Comparison of ENCODE assay signal across 12 cellular contexts in genomic region chr4:151865327-151865726, GRCh38.
DNase-seq lines count a peak whose midpoint lies in the region; ATAC-seq, FAIRE-seq and TF ChIP-seq lines count a peak whose summit lies in the region.
"Had no signal": no experiment of that assay in that cellular context is flagged by ENCODE, and none has a peak within 500 bp of the region (broad histone marks: within the 10 kb centered on the region; RNA-seq: fewer than 3 reads in every experiment).

No MANE protein-coding gene starts in this region.

- peaks cover 12% of the 10 kb centered on the region for H3K27me3 Mint-ChIP-seq in progenitor cell of endocrine pancreas
- H3K27me3 Mint-ChIP-seq in activated naive CD4-positive, alpha-beta T cell treated with anti-CD3 and anti-CD28 coated beads for 36 hours (ENCODE audit: low read depth) = peaks cover 4% of the 10 kb centered on the region

- no peak overlapping the region for H2AFZ ChIP-seq in HepG2 (ENCODE audit: low read length)

- intact Hi-C loops in HepG2 (cut with micrococcal nuclease; ENCODE audit: unreplicated experiment) (no loop called here), ascending aorta (cut with DNase I) (no loop called here)
- intact Hi-C loops in activated naive CD4-positive, alpha-beta T cell treated with anti-CD3 and anti-CD28 coated beads for 36 hours (cut with micrococcal nuclease) = no loop called here

- no peak for ATAC-seq in HepG2

- H3K27ac ChIP-seq in liver (ENCODE audit: low read depth in 1 of 2, low read length in 2 of 2) (no peak overlapping the region), HepG2 (ENCODE audit: extremely low read length, insufficient read depth, low read length) (no peak overlapping the region), ascending aorta (no peak overlapping the region)

- H4K20me1 ChIP-seq in HepG2 (ENCODE audit: insufficient read depth, low read length) = no peaks in the 10 kb centered on the region

- no peaks in the 10 kb centered on the region for H3K36me3 Mint-ChIP-seq in progenitor cell of endocrine pancreas (ENCODE audit: insufficient read depth)
- no peaks in the 10 kb centered on the region for H3K36me3 Mint-ChIP-seq in activated naive CD4-positive, alpha-beta T cell treated with anti-CD3 and anti-CD28 coated beads for 36 hours (ENCODE audit: low read depth)

- CTCF ChIA-PET in HepG2 (lab: Yijun Ruan, JAX; ENCODE audit: low intra/inter-chr PET ratio, low total read pairs) = no interaction called here
- CTCF ChIA-PET in activated naive CD4-positive, alpha-beta T cell treated with anti-CD3 and anti-CD28 coated beads for 36 hours (lab: Charles Lee) = interaction anchor here (0.9 kb wide), 1 partner anchor 43 kb away, joined by 4 read pairs; no protein-coding TSS in a partner anchor

- H3K4me3 Mint-ChIP-seq in progenitor cell of endocrine pancreas (ENCODE audit: low read depth) = no peak overlapping the region
- no peak overlapping the region for H3K4me3 Mint-ChIP-seq in activated naive CD4-positive, alpha-beta T cell treated with anti-CD3 and anti-CD28 coated beads for 36 hours

- POLR2A ChIA-PET in HepG2 (lab: Yijun Ruan, JAX) = no interaction called here

- no peak for TF ChIP-seq POLR2A in HepG2 (IDR thresholded peaks at IDR 0.05; ENCODE audit: insufficient read depth in 1 of 2, low read depth in 2 of 2, low read length in 2 of 2)

- no peak overlapping the region for H3K4me3 ChIP-seq in liver (ENCODE audit: low read depth in 1 of 3, low read length in 3 of 3)
- no peak overlapping the region for H3K4me3 ChIP-seq in HepG2 (replicated peaks in 1 of 3; ENCODE audit: insufficient read depth in 1 of 3, low read depth in 2 of 3, low read length in 3 of 3)
- H3K4me3 ChIP-seq in ascending aorta = no peak overlapping the region
- H3K4me3 ChIP-seq: smooth muscle cell had no signal

- H3K36me3 ChIP-seq in liver (ENCODE audit: control insufficient read depth in 4 of 4, insufficient read depth in 3 of 4, low read depth in 1 of 4, low read length in 3 of 4) (no peaks in the 10 kb centered on the region), HepG2 (replicated peaks in 1 of 2; ENCODE audit: control insufficient read depth in 1 of 2, insufficient read depth in 2 of 2, low read length in 2 of 2) (no peaks in the 10 kb centered on the region), ascending aorta (no peaks in the 10 kb centered on the region)

- TF ChIP-seq EP300 in HepG2 (IDR thresholded peaks at IDR 0.05; ENCODE audit: low read depth in 2 of 2, low read length in 2 of 2) (no peak), HepG2 (CRISPR knock-in tag; IDR thresholded peaks at IDR 0.05; ENCODE audit: borderline replicate concordance) (no peak)

- H3K27ac Mint-ChIP-seq in progenitor cell of endocrine pancreas = no peak overlapping the region
- H3K27ac Mint-ChIP-seq in activated naive CD4-positive, alpha-beta T cell treated with anti-CD3 and anti-CD28 coated beads for 36 hours = no peak overlapping the region

- 45% methylated on average over 4 of the region's 4 CpGs for WGBS in liver
- 0% methylated on average over 4 of the region's 4 CpGs for WGBS in HepG2 (ENCODE audit: low lambda C conversion rate)

- in situ Hi-C loops in HepG2 (cut with HindIII; ENCODE audit: extremely low pct_ligation_motif_present, low pct_unique_long_range_greater_than_20kb) = no loop called here

- H3K4me1 Mint-ChIP-seq in progenitor cell of endocrine pancreas (ENCODE audit: low read depth) = no peaks in the 10 kb centered on the region
- peaks cover 12% of the 10 kb centered on the region for H3K4me1 Mint-ChIP-seq in activated naive CD4-positive, alpha-beta T cell treated with anti-CD3 and anti-CD28 coated beads for 36 hours (ENCODE audit: low read depth)

- no peak for FAIRE-seq in HepG2 (lab: Jason Lieb, UNC)
- FAIRE-seq: GM12891, TTC549 had no signal

- H3K4me1 ChIP-seq in liver (ENCODE audit: control insufficient read depth in 4 of 4, insufficient read depth in 4 of 4, low read length in 3 of 4) (no peaks in the 10 kb centered on the region), HepG2 (ENCODE audit: insufficient read depth, low read length) (no peaks in the 10 kb centered on the region), ascending aorta (no peaks in the 10 kb centered on the region)

- no peak overlapping the region for H3K9ac ChIP-seq in liver (ENCODE audit: low read depth in 1 of 2, low read length in 2 of 2)
- no peak overlapping the region for H3K9ac ChIP-seq in HepG2 (ENCODE audit: insufficient read depth, low read depth, low read length)

- no TSS peak for BruUV-seq in HepG2 (replicated peaks; lab: Mats Ljungman, UMichigan)

- H3K27me3 ChIP-seq in liver (ENCODE audit: control insufficient read depth in 4 of 4, insufficient read depth in 4 of 4, low read length in 3 of 4) (no peaks in the 10 kb centered on the region), HepG2 (ENCODE audit: control insufficient read depth in 1 of 2, insufficient read depth in 2 of 2, low read length in 2 of 2) (peaks cover 2 to 17% of the 10 kb centered on the region in 2 experiments; a peak in 2 of 5 replicates), ascending aorta (no peaks in the 10 kb centered on the region)

- TF ChIP-seq RAD21 in liver (IDR thresholded peaks at IDR 0.05) = no peak
- TF ChIP-seq RAD21 in HepG2 (CRISPR knock-in tag; IDR thresholded peaks at IDR 0.05) = no peak

- H3K9me3 ChIP-seq in liver (ENCODE audit: control insufficient read depth in 4 of 4, low read length in 3 of 4) (peaks cover 0 to 4% (median 0%) of the 10 kb centered on the region in 4 donors), HepG2 (ENCODE audit: low read length) (no peaks in the 10 kb centered on the region; the same call in 1 of the 2 replicates), ascending aorta (no peaks in the 10 kb centered on the region)

- H3K4me2 ChIP-seq in HepG2 (ENCODE audit: low read depth, low read length) = no peak overlapping the region
- H3K4me2 ChIP-seq: smooth muscle cell had no signal

- DNase-seq in HepG2 (ENCODE audit: low spot score) (no peak), ascending aorta (ENCODE audit: low spot score in 2 of 2) (peak; percentile 28 to 67), middle frontal gyrus (ENCODE audit: extremely low spot score, low spot score) (peak; percentile 68), progenitor cell of endocrine pancreas (ENCODE audit: low spot score, unreplicated experiment) (no peak), A172 (ENCODE audit: low spot score) (no peak), DMS53 treated with DMSO at 0.1 percent for 48 hours (lab: John Stamatoyannopoulos, UW; ENCODE audit: unreplicated experiment) (no peak)
- DNase-seq in activated naive CD4-positive, alpha-beta T cell treated with anti-CD3 and anti-CD28 coated beads for 36 hours = no peak
- DNase-seq: activated naive CD4-positive, alpha-beta T cell treated with Interleukin-2 at 50 U/mL for 16 hours had no signal

- no peaks in the 10 kb centered on the region for H3K79me2 ChIP-seq in HepG2 (ENCODE audit: insufficient read depth, low read length)

- TF ChIP-seq CTCF in liver (IDR thresholded peaks at IDR 0.05; ENCODE audit: low read depth, low read length, missing input control) = no peak
- TF ChIP-seq CTCF in HepG2 (CRISPR knock-in tag; IDR thresholded peaks at IDR 0.05) = no peak
- TF ChIP-seq CTCF in ascending aorta (IDR thresholded peaks at IDR 0.05) = no peak
- no peak for TF ChIP-seq CTCF in progenitor cell of endocrine pancreas (IDR thresholded peaks at IDR 0.05; ENCODE audit: unreplicated experiment)

- peaks cover 3% of the 10 kb centered on the region for H3K9me3 Mint-ChIP-seq in progenitor cell of endocrine pancreas (ENCODE audit: low read depth)
- peaks cover 5% of the 10 kb centered on the region for H3K9me3 Mint-ChIP-seq in activated naive CD4-positive, alpha-beta T cell treated with anti-CD3 and anti-CD28 coated beads for 36 hours

TF ChIP-seq in liver, 16 proteins besides CTCF, POLR2A, EP300 and RAD21:
- TF ChIP-seq FOXA1 (IDR thresholded peaks at IDR 0.05) = no peak
- TF ChIP-seq MAX (IDR thresholded peaks at IDR 0.05) = peak; percentile 41

TF ChIP-seq in HepG2, 621 proteins besides CTCF, POLR2A, EP300 and RAD21 (continues in another document):
- TF ChIP-seq SIN3A (IDR thresholded peaks at IDR 0.05; ENCODE audit: borderline replicate concordance, low read depth, low read length) (no peak), NFYC (CRISPR knock-in tag; IDR thresholded peaks at IDR 0.05) (no peak), GLI4 (CRISPR knock-in tag; IDR thresholded peaks at IDR 0.05; ENCODE audit: borderline replicate concordance) (no peak), RORA (CRISPR knock-in tag; IDR thresholded peaks at IDR 0.05) (no peak), MAFK (conservative IDR thresholded peaks at IDR 0.05 in 1 of 2, IDR thresholded peaks at IDR 0.05 in 1 of 2; ENCODE audit: low read length in 2 of 2) (no peak), ZNF792 (CRISPR knock-in tag; IDR thresholded peaks at IDR 0.05) (no peak), TGIF2 (CRISPR knock-in tag; IDR thresholded peaks at IDR 0.05) (no peak), MTA1 (CRISPR knock-in tag; IDR thresholded peaks at IDR 0.05; ENCODE audit: borderline replicate concordance) (no peak), WIZ (CRISPR knock-in tag; IDR thresholded peaks at IDR 0.05) (no peak), SP4 (CRISPR knock-in tag; IDR thresholded peaks at IDR 0.05) (no peak), CC2D1A (CRISPR knock-in tag; IDR thresholded peaks at IDR 0.05) (no peak)

Comparison
In these comparisons a context has a peak if more than half of its experiments do, and no peak if none do; other contexts are left out.
1. DNase-seq: peak in ascending aorta (2 of 2) and middle frontal gyrus (single experiment); none in HepG2 (single experiment), progenitor cell of endocrine pancreas (single experiment), A172 (single experiment), DMS53 treated with DMSO at 0.1 percent for 48 hours (single experiment) and activated naive CD4-positive, alpha-beta T cell treated with anti-CD3 and anti-CD28 coated beads for 36 hours (single experiment).